Comparison of ENCODE assay signal across 28 cellular contexts in the genomic region with DNA sequence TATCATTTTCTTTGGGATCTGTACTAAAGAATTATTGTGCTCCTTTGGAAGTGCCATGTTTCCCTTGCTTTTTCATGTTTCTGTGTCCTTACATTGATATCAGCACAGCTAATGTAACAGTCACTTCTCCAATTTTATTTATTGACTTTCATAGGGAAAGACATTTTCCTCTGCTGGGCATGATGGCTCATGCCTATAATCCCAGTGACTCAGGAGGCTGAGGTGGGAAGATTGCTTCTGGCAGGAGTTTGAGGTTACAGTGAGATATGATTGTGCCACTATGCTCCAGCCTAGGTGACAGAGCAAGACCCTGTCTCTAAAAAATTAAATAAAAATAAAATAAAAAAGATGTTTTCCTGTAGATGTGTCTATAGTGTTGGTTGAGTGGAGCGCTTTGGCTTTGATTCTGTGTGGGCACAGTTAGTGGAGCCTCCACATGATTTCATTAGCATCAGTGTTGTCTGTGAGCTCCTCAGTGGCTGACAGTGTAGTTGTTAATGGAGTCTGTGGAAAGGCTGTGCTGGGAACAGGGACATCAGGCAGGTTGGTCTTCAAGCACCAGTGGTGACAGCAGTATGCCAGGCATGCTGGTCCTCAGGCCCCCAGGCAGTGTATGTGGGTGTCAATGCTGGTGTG. TPM values are rescaled to one million over a fixed set of nuclear protein-coding genes. Genes with fewer than 3 reads are reported as not detected.
DNase-seq lines count a peak whose midpoint lies in the region; ATAC-seq and TF ChIP-seq lines count a peak whose summit lies in the region.
"Had no signal": no experiment of that assay in that cellular context is flagged by ENCODE, and none has a peak within 500 bp of the region (broad histone marks: within the 10 kb centered on the region; RNA-seq: fewer than 3 reads in every experiment).

No MANE protein-coding gene starts in this region.

- H3K36me3 ChIP-seq in hepatocyte (replicated peaks; ENCODE audit: insufficient read depth, low read depth): no peaks in the 10 kb centered on the region
- H3K36me3 ChIP-seq: BE2C, MG63 had no signal

- no peak overlapping the region for H3K4me3 Mint-ChIP-seq in activated CD4-positive, alpha-beta T cell treated with anti-CD3 and anti-CD28 coated beads, Interleukin-2, amount 10 ng/mL, durations not matched to agents 24 days and 14 days
- no peak overlapping the region for H3K4me3 Mint-ChIP-seq in activated CD8-positive, alpha-beta T cell treated with anti-CD3 and anti-CD28 coated beads, Interleukin-2, amount 10 ng/mL, durations not matched to agents 7 days and 5 days
- H3K4me3 Mint-ChIP-seq in immature natural killer cell: no peak overlapping the region
- H3K4me3 Mint-ChIP-seq: activated T-cell treated with anti-CD3 and anti-CD28 coated beads, Interleukin-2, amount 50 U/mL, for 4 hours; dendritic cell treated with granulocyte-macrophage colony-stimulating factor and Interleukin-4, amounts not matched to agents 40 ng/mL and 50 ng/mL, for 4 days had no signal

- H3K27ac Mint-ChIP-seq in activated CD4-positive, alpha-beta T cell treated with anti-CD3 and anti-CD28 coated beads, Interleukin-2, amount 10 ng/mL, durations not matched to agents 24 days and 14 days: peak overlapping the region; percentile 60
- H3K27ac Mint-ChIP-seq in activated CD8-positive, alpha-beta T cell treated with anti-CD3 and anti-CD28 coated beads, Interleukin-2, amount 10 ng/mL, durations not matched to agents 7 days and 5 days: peak overlapping the region; percentile 28
- peak overlapping the region in 4 of 6 donors; percentile 21 to 67 (median 46) for H3K27ac Mint-ChIP-seq in immature natural killer cell
- H3K27ac Mint-ChIP-seq: dendritic cell treated with granulocyte-macrophage colony-stimulating factor and Interleukin-4, amounts not matched to agents 40 ng/mL and 50 ng/mL, for 4 days had no signal

- H3K4me1 Mint-ChIP-seq in activated CD4-positive, alpha-beta T cell treated with anti-CD3 and anti-CD28 coated beads, Interleukin-2, amount 10 ng/mL, durations not matched to agents 24 days and 14 days: peaks cover 65% of the 10 kb centered on the region
- peaks cover 75% of the 10 kb centered on the region for H3K4me1 Mint-ChIP-seq in activated CD8-positive, alpha-beta T cell treated with anti-CD3 and anti-CD28 coated beads, Interleukin-2, amount 10 ng/mL, durations not matched to agents 7 days and 5 days (ENCODE audit: low read depth)
- peaks cover 45 to 81% of the 10 kb centered on the region in 2 donors for H3K4me1 Mint-ChIP-seq in immature natural killer cell

- H3K79me2 ChIP-seq in hepatocyte: no peaks in the 10 kb centered on the region

- no peaks in the 10 kb centered on the region for H3K27me3 Mint-ChIP-seq in activated CD4-positive, alpha-beta T cell treated with anti-CD3 and anti-CD28 coated beads, Interleukin-2, amount 10 ng/mL, durations not matched to agents 24 days and 14 days
- no peaks in the 10 kb centered on the region for H3K27me3 Mint-ChIP-seq in activated CD8-positive, alpha-beta T cell treated with anti-CD3 and anti-CD28 coated beads, Interleukin-2, amount 10 ng/mL, durations not matched to agents 7 days and 5 days (ENCODE audit: low read depth)
- peaks cover 0 to 2% (median 0%) of the 10 kb centered on the region in 3 donors for H3K27me3 Mint-ChIP-seq in immature natural killer cell (ENCODE audit: low read depth in 3 of 3)
- H3K27me3 Mint-ChIP-seq: dendritic cell treated with granulocyte-macrophage colony-stimulating factor and Interleukin-4, amounts not matched to agents 40 ng/mL and 50 ng/mL, for 4 days had no signal

- H4K20me1 ChIP-seq in hepatocyte (ENCODE audit: insufficient read depth, poor library complexity, severe bottlenecking): no peaks in the 10 kb centered on the region

- CTCF ChIA-PET in activated CD8-positive, alpha-beta T cell treated with anti-CD3 and anti-CD28 coated beads, Interleukin-2, amount 10 ng/mL, durations not matched to agents 7 days and 5 days (lab: Charles Lee): interaction anchor here (0.6 kb wide), 1 partner anchor 16 kb away, joined by 4 read pairs; no protein-coding TSS in a partner anchor

- POLR2A ChIA-PET in activated CD8-positive, alpha-beta T cell treated with anti-CD3 and anti-CD28 coated beads, Interleukin-2, amount 10 ng/mL, durations not matched to agents 7 days and 5 days (lab: Charles Lee): no interaction called here

- no peaks in the 10 kb centered on the region for H3K9me2 ChIP-seq in hepatocyte (replicated peaks; ENCODE audit: insufficient read depth)

- ATAC-seq in activated CD8-positive, alpha-beta T cell treated with anti-CD3 and anti-CD28 coated beads, Interleukin-2, amount 10 ng/mL, durations not matched to agents 7 days and 5 days: no peak
- ATAC-seq: activated T-cell treated with anti-CD3 and anti-CD28 coated beads, Interleukin-2, amount 50 U/mL, for 4 hours had no signal

- WGBS in hepatocyte (ENCODE audit: low lambda C conversion rate, missing lambda C conversion rate): 95% methylated on average over 1 of the region's 1 CpG

- H3K4me1 ChIP-seq in hepatocyte (ENCODE audit: insufficient read depth): no peaks in the 10 kb centered on the region
- H3K4me1 ChIP-seq: BE2C had no signal

- no peak overlapping the region for H2AFZ ChIP-seq in hepatocyte
- H2AFZ ChIP-seq: GM23248 had no signal

- DNase-seq in activated CD4-positive, alpha-beta T cell treated with anti-CD3 and anti-CD28 coated beads, Interleukin-2, amount 10 ng/mL, durations not matched to agents 24 days and 14 days: no peak
- DNase-seq in activated CD4-positive, alpha-beta T cell treated with anti-CD3 and anti-CD28 coated beads, Interleukin-2, amount 50 U/mL, for 48 hours: no peak
- peak; percentile 48 for DNase-seq in ELR (ENCODE audit: low read depth)
- no peak for DNase-seq in activated CD8-positive, alpha-beta T cell treated with anti-CD3 and anti-CD28 coated beads, Interleukin-2, amount 10 ng/mL, durations not matched to agents 7 days and 5 days
- no peak for DNase-seq in immature natural killer cell
- DNase-seq in hepatocyte (ENCODE audit: low spot score): no peak
- DNase-seq in stimulated activated naive CD4-positive, alpha-beta T cell treated with Interleukin-2 at 50 U/mL for 16 hours (lab: John Stamatoyannopoulos, UW): no peak
- no peak for DNase-seq in cerebellar cortex (ENCODE audit: low spot score)
- DNase-seq: 8988T; activated CD4-positive, alpha-beta T cell treated with anti-CD3 and anti-CD28 coated beads for 4 hours; activated T-cell treated with anti-CD3 and anti-CD28 coated beads, Interleukin-2, amount 50 U/mL, for 4 hours; BE2C; foreskin melanocyte; GM23248; hippocampal formation; IMR-90; lower lobe of right lung; MG63; NCI-H1436 treated with DMSO at 0.1 percent for 48 hours; NCI-H2171 treated with DMSO at 0.1 percent for 48 hours; NCI-H526; right cardiac atrium; RPMI8226; substantia nigra had no signal

- H3K27ac ChIP-seq in hepatocyte: no peak overlapping the region
- H3K27ac ChIP-seq: GM23248, HL-60, lower lobe of right lung had no signal

- H3K4me3 ChIP-seq in hepatocyte: no peak overlapping the region
- H3K4me3 ChIP-seq: GM23248, lower lobe of right lung, MG63 had no signal

- no peak for TF ChIP-seq CTCF in hepatocyte (IDR thresholded peaks at IDR 0.05; ENCODE audit: poor library complexity)

- peaks cover 95% of the 10 kb centered on the region for H3K36me3 Mint-ChIP-seq in activated CD4-positive, alpha-beta T cell treated with anti-CD3 and anti-CD28 coated beads, Interleukin-2, amount 10 ng/mL, durations not matched to agents 24 days and 14 days (ENCODE audit: low read depth)
- peaks cover 100% of the 10 kb centered on the region for H3K36me3 Mint-ChIP-seq in activated CD8-positive, alpha-beta T cell treated with anti-CD3 and anti-CD28 coated beads, Interleukin-2, amount 10 ng/mL, durations not matched to agents 7 days and 5 days (ENCODE audit: low read depth)
- peaks cover 32 to 66% (median 51%) of the 10 kb centered on the region in 3 donors for H3K36me3 Mint-ChIP-seq in immature natural killer cell

- H3K9me3 ChIP-seq in hepatocyte (ENCODE audit: low read depth): peaks cover 2% of the 10 kb centered on the region
- H3K9me3 ChIP-seq: BE2C had no signal

- H3K27me3 ChIP-seq in hepatocyte: peaks cover 4% of the 10 kb centered on the region
- H3K27me3 ChIP-seq: BE2C, MG63 had no signal

- no peak overlapping the region for H3K4me2 ChIP-seq in hepatocyte

- intact Hi-C loops in activated CD4-positive, alpha-beta T cell treated with anti-CD3 and anti-CD28 coated beads, Interleukin-2, amount 10 ng/mL, durations not matched to agents 24 days and 14 days (cut with micrococcal nuclease): no loop called here

- peaks cover 39% of the 10 kb centered on the region for H3K9me3 Mint-ChIP-seq in activated CD4-positive, alpha-beta T cell treated with anti-CD3 and anti-CD28 coated beads, Interleukin-2, amount 10 ng/mL, durations not matched to agents 24 days and 14 days
- H3K9me3 Mint-ChIP-seq in activated CD8-positive, alpha-beta T cell treated with anti-CD3 and anti-CD28 coated beads, Interleukin-2, amount 10 ng/mL, durations not matched to agents 7 days and 5 days (ENCODE audit: insufficient read depth): peaks cover 39% of the 10 kb centered on the region
- peaks cover 0 to 14% (median 5%) of the 10 kb centered on the region in 6 donors for H3K9me3 Mint-ChIP-seq in immature natural killer cell

RNA-seq across cellular contexts. Expression of a gene that starts 7.5 kb away (rescaled TPM):
- 111 and 118 TPM in 2 replicates for total RNA-seq in activated CD4-positive, alpha-beta T cell treated with anti-CD3 and anti-CD28 coated beads, Interleukin-2, amount 10 ng/mL, durations not matched to agents 24 days and 14 days
- 100 to 1,000 TPM; 237 to 242 TPM for total RNA-seq in activated CD8-positive, alpha-beta T cell treated with anti-CD3 and anti-CD28 coated beads, Interleukin-2, amount 10 ng/mL, durations not matched to agents 7 days and 5 days
- 10 to 100 TPM; 24.3 to 64.5 (median 26.9) TPM for polyA plus RNA-seq in immature natural killer cell
- 0.44 and 0.50 TPM in 2 replicates for total RNA-seq in hepatocyte
- not detected in 2 replicates for polyA plus RNA-seq in hepatocyte
- total RNA-seq: G401, osteocyte had no signal
- polyA plus RNA-seq: IMR-90 had no signal

RNA-seq across cellular contexts. Expression of a gene that starts 47.5 kb away (rescaled TPM):
- total RNA-seq in activated CD4-positive, alpha-beta T cell treated with anti-CD3 and anti-CD28 coated beads, Interleukin-2, amount 10 ng/mL, durations not matched to agents 24 days and 14 days: 47.5 and 48.9 TPM in 2 replicates
- 100 to 1,000 TPM; 199 to 202 TPM for total RNA-seq in activated CD8-positive, alpha-beta T cell treated with anti-CD3 and anti-CD28 coated beads, Interleukin-2, amount 10 ng/mL, durations not matched to agents 7 days and 5 days
- polyA plus RNA-seq in immature natural killer cell (10 to 100 TPM in 1 of 3 donors, 1 to 10 TPM in 2; 2.2 to 16.7 (median 9.0) TPM), hepatocyte (5.5 and 6.6 TPM in 2 replicates)
- total RNA-seq in hepatocyte: 9.0 and 15.0 TPM in 2 replicates

Comparison
In these comparisons a context has a peak if more than half of its experiments do, and no peak if none do; other contexts are left out.
1. RNA of a gene that starts 7.5 kb away (total RNA-seq): 237 to 242 TPM in activated CD8-positive, alpha-beta T cell treated with anti-CD3 and anti-CD28 coated beads, Interleukin-2, amount 10 ng/mL, durations not matched to agents 7 days and 5 days and 111 to 118 TPM in activated CD4-positive, alpha-beta T cell treated with anti-CD3 and anti-CD28 coated beads, Interleukin-2, amount 10 ng/mL, durations not matched to agents 24 days and 14 days; 0.44 to 0.50 TPM in hepatocyte; every median in the first group is over 10 times any median in the second.
2. Peak in every context shown above with its lines, with median percentiles within 50 percentile points of each other: H3K27ac Mint-ChIP-seq.